In genomic region chr1:51284487-51284954, GRCh38 we compare ENCODE assay signal across 1 cellular context.
TF ChIP-seq lines count a peak whose summit lies in the region.

No MANE protein-coding gene starts in this region.

TF ChIP-seq in K562, 482 proteins besides CTCF, POLR2A, EP300 and RAD21 (continued from another document and continues in another):
- TF ChIP-seq IRF9 (tag; IDR thresholded peaks at IDR 0.05), result no peak
- TF ChIP-seq LEF1 (IDR thresholded peaks at IDR 0.05), result peak; percentile 100
- TF ChIP-seq HIVEP1 (CRISPR knock-in tag; IDR thresholded peaks at IDR 0.05), result no peak
- TF ChIP-seq, protein P1, sequence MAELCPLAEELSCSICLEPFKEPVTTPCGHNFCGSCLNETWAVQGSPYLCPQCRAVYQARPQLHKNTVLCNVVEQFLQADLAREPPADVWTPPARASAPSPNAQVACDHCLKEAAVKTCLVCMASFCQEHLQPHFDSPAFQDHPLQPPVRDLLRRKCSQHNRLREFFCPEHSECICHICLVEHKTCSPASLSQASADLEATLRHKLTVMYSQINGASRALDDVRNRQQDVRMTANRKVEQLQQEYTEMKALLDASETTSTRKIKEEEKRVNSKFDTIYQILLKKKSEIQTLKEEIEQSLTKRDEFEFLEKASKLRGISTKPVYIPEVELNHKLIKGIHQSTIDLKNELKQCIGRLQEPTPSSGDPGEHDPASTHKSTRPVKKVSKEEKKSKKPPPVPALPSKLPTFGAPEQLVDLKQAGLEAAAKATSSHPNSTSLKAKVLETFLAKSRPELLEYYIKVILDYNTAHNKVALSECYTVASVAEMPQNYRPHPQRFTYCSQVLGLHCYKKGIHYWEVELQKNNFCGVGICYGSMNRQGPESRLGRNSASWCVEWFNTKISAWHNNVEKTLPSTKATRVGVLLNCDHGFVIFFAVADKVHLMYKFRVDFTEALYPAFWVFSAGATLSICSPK (IDR thresholded peaks at IDR 0.05; ENCODE audit: borderline replicate concordance), result no peak
- TF ChIP-seq ZNF143 (CRISPR knock-in tag; IDR thresholded peaks at IDR 0.05), result no peak
- TF ChIP-seq ZSCAN29 (IDR thresholded peaks at IDR 0.05), result no peak
- no peak for TF ChIP-seq ZNF324 (CRISPR knock-in tag; IDR thresholded peaks at IDR 0.05)
- TF ChIP-seq NFATC3 (IDR thresholded peaks at IDR 0.05), result no peak
- no peak for TF ChIP-seq DEAF1 (CRISPR knock-in tag; IDR thresholded peaks at IDR 0.05)
- TF ChIP-seq TAF7 (tag; IDR thresholded peaks at IDR 0.05), result no peak
- no peak for TF ChIP-seq ZNF12 (CRISPR knock-in tag; IDR thresholded peaks at IDR 0.05)
- TF ChIP-seq CHD1 (IDR thresholded peaks at IDR 0.05; ENCODE audit: low read length), result no peak
- TF ChIP-seq CHCHD3 (CRISPR knock-in tag; IDR thresholded peaks at IDR 0.05), result no peak
- TF ChIP-seq MBD2 (IDR thresholded peaks at IDR 0.05; ENCODE audit: borderline replicate concordance, low read depth), result peak; percentile 84; the same call in 1 of the 2 replicates
- TF ChIP-seq ZZZ3 (IDR thresholded peaks at IDR 0.05), result no peak
- TF ChIP-seq ZNF311 (CRISPR knock-in tag; IDR thresholded peaks at IDR 0.05), result no peak
- no peak for TF ChIP-seq PHB (CRISPR knock-in tag; IDR thresholded peaks at IDR 0.05)
- peak; percentile 83 for TF ChIP-seq CREM (IDR thresholded peaks at IDR 0.05; ENCODE audit: low read depth)
- no peak for TF ChIP-seq RBM17 (IDR thresholded peaks at IDR 0.05; ENCODE audit: borderline replicate concordance, low read depth, low read length)
- TF ChIP-seq CCNT2 (IDR thresholded peaks at IDR 0.05; ENCODE audit: borderline replicate concordance, extremely low read depth, insufficient read length, low read depth, low read length), result peak; percentile 100
- no peak for TF ChIP-seq SIN3A (IDR thresholded peaks at IDR 0.05; ENCODE audit: borderline replicate concordance in 2 of 2, control insufficient read depth in 1 of 2, low read depth in 2 of 2, low read length in 2 of 2)
- no peak for TF ChIP-seq ETS2 (tag; IDR thresholded peaks at IDR 0.05; ENCODE audit: borderline replicate concordance, poor library complexity, severe bottlenecking)
- no peak for TF ChIP-seq HDAC8 (tag; IDR thresholded peaks at IDR 0.05)
- TF ChIP-seq RBM34 (IDR thresholded peaks at IDR 0.05; ENCODE audit: borderline replicate concordance, insufficient read depth, low read length), result no peak
- TF ChIP-seq SAFB (IDR thresholded peaks at IDR 0.05; ENCODE audit: borderline replicate concordance, low read depth, low read length), result no peak
- no peak for TF ChIP-seq SAP30 (IDR thresholded peaks at IDR 0.05; ENCODE audit: borderline replicate concordance, insufficient read depth, low read depth, low read length, poor library complexity, severe bottlenecking)
- no peak for TF ChIP-seq NKRF (IDR thresholded peaks at IDR 0.05; ENCODE audit: borderline replicate concordance)
- TF ChIP-seq ETS1 (conservative IDR thresholded peaks at IDR 0.05; ENCODE audit: control insufficient read depth, low read depth, low read length), result no peak
- peak; percentile 80 for TF ChIP-seq BHLHE40 (IDR thresholded peaks at IDR 0.05; ENCODE audit: low read length)
- no peak for TF ChIP-seq HSF4 (CRISPR knock-in tag; IDR thresholded peaks at IDR 0.05; ENCODE audit: borderline replicate concordance)
- TF ChIP-seq SUPT5H (IDR thresholded peaks at IDR 0.05), result no peak
- no peak for TF ChIP-seq SP2 (IDR thresholded peaks at IDR 0.05; ENCODE audit: extremely low read depth, low read depth, low read length, poor library complexity, severe bottlenecking)
- TF ChIP-seq SIRT6 (IDR thresholded peaks at IDR 0.05; ENCODE audit: low read depth, low read length), result no peak
- TF ChIP-seq ZKSCAN1 (IDR thresholded peaks at IDR 0.05; ENCODE audit: low read depth, low read length), result peak; percentile 79; the same call in 1 of the 2 replicates
- no peak for TF ChIP-seq ZNF780A (CRISPR knock-in tag; IDR thresholded peaks at IDR 0.05)
- TF ChIP-seq SFPQ (IDR thresholded peaks at IDR 0.05; ENCODE audit: low read depth, low read length), result no peak
- TF ChIP-seq ZNF274 (IDR thresholded peaks at IDR 0.05; ENCODE audit: borderline replicate concordance, low read depth, low read length), result 0 out of 2 replicates have a peak, but pooled peaks have one; percentile 40
- no peak for TF ChIP-seq MCM7 (IDR thresholded peaks at IDR 0.05)
- no peak for TF ChIP-seq C11orf30 (IDR thresholded peaks at IDR 0.05; ENCODE audit: low read depth)
- no peak for TF ChIP-seq BRD4 (IDR thresholded peaks at IDR 0.05)
- TF ChIP-seq, protein P2, sequence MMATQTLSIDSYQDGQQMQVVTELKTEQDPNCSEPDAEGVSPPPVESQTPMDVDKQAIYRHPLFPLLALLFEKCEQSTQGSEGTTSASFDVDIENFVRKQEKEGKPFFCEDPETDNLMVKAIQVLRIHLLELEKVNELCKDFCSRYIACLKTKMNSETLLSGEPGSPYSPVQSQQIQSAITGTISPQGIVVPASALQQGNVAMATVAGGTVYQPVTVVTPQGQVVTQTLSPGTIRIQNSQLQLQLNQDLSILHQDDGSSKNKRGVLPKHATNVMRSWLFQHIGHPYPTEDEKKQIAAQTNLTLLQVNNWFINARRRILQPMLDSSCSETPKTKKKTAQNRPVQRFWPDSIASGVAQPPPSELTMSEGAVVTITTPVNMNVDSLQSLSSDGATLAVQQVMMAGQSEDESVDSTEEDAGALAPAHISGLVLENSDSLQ (IDR thresholded peaks at IDR 0.05), result peak; percentile 80
- TF ChIP-seq E2F1 (CRISPR knock-in tag; IDR thresholded peaks at IDR 0.05), result no peak
- TF ChIP-seq NRF1 (conservative IDR thresholded peaks at IDR 0.05 in 1 of 2, IDR thresholded peaks at IDR 0.05 in 1 of 2), result peak in 1 of 2 experiments; percentile 38; a peak in 2 of 4 replicates
- TF ChIP-seq FOXK2 (conservative IDR thresholded peaks at IDR 0.05 in 1 of 2, IDR thresholded peaks at IDR 0.05 in 1 of 2; ENCODE audit: low read depth in 2 of 2), result peak; percentile 63 to 68; a peak in 3 of 4 replicates
- TF ChIP-seq, protein P3, sequence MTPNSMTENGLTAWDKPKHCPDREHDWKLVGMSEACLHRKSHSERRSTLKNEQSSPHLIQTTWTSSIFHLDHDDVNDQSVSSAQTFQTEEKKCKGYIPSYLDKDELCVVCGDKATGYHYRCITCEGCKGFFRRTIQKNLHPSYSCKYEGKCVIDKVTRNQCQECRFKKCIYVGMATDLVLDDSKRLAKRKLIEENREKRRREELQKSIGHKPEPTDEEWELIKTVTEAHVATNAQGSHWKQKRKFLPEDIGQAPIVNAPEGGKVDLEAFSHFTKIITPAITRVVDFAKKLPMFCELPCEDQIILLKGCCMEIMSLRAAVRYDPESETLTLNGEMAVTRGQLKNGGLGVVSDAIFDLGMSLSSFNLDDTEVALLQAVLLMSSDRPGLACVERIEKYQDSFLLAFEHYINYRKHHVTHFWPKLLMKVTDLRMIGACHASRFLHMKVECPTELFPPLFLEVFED (CRISPR knock-in tag; conservative IDR thresholded peaks at IDR 0.05), result no peak; the same call in 1 of the 2 replicates
- TF ChIP-seq, protein P4, sequence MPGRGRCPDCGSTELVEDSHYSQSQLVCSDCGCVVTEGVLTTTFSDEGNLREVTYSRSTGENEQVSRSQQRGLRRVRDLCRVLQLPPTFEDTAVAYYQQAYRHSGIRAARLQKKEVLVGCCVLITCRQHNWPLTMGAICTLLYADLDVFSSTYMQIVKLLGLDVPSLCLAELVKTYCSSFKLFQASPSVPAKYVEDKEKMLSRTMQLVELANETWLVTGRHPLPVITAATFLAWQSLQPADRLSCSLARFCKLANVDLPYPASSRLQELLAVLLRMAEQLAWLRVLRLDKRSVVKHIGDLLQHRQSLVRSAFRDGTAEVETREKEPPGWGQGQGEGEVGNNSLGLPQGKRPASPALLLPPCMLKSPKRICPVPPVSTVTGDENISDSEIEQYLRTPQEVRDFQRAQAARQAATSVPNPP (IDR thresholded peaks at IDR 0.05; ENCODE audit: borderline replicate concordance, insufficient read depth, insufficient read length), result no peak
- TF ChIP-seq SP1 (CRISPR knock-in tag; IDR thresholded peaks at IDR 0.05), result peak; percentile 71; the same call in 1 of the 2 replicates
- TF ChIP-seq HOMEZ (CRISPR knock-in tag; IDR thresholded peaks at IDR 0.05), result no peak
